In genomic region chr10:86225098-86225782, GRCh38 we compare ENCODE assay signal across 13 cellular contexts.
DNase-seq lines count a peak whose midpoint lies in the region; ATAC-seq, FAIRE-seq and TF ChIP-seq lines count a peak whose summit lies in the region.
"Had no signal": no experiment of that assay in that cellular context is flagged by ENCODE, and none has a peak within 500 bp of the region (broad histone marks: within the 10 kb centered on the region; RNA-seq: fewer than 3 reads in every experiment).

No MANE protein-coding gene starts in this region.

- no peaks in the 10 kb centered on the region for H3K9me3 Mint-ChIP-seq in activated naive CD8-positive, alpha-beta T cell treated with anti-CD3 and anti-CD28 coated beads, Interleukin-2, amount 50 U/mL, for 24 hours
- H3K9me3 Mint-ChIP-seq in activated naive CD8-positive, alpha-beta T cell treated with anti-CD3 and anti-CD28 coated beads for 36 hours = no peaks in the 10 kb centered on the region
- H3K9me3 Mint-ChIP-seq in T-helper 2 cell treated with Interferon-gamma antibody and Interleukin-4, amounts not matched to agents 5 μg/mL and 100 μg/mL, for 36 hours = no peaks in the 10 kb centered on the region
- H3K9me3 Mint-ChIP-seq: activated naive CD4-positive, alpha-beta T cell treated with anti-CD3 and anti-CD28 coated beads for 36 hours had no signal

- TF ChIP-seq POLR2A in thyroid gland (IDR thresholded peaks at IDR 0.05) = no peak

- DNase-seq in activated naive CD8-positive, alpha-beta T cell treated with anti-CD3 and anti-CD28 coated beads, Interleukin-2, amount 50 U/mL, for 24 hours = no peak
- no peak for DNase-seq in activated naive CD8-positive, alpha-beta T cell treated with anti-CD3 and anti-CD28 coated beads for 36 hours
- DNase-seq in RCC 7860 (ENCODE audit: low spot score) (peak; percentile 92), epithelial cell of prostate (ENCODE audit: low read depth, low spot score) (peak; percentile 43), thyroid gland (peak; percentile 15 to 38), omental fat pad (ENCODE audit: low spot score) (no peak)
- DNase-seq in T-helper 2 cell treated with Interferon-gamma antibody and Interleukin-4, amounts not matched to agents 5 μg/mL and 100 μg/mL, for 36 hours (ENCODE audit: low spot score) = no peak
- DNase-seq: 8988T; activated naive CD4-positive, alpha-beta T cell treated with anti-CD3 and anti-CD28 coated beads for 36 hours; NCI-H524 had no signal

- intact Hi-C loops in thyroid gland (cut with DNase I) = no loop called here

- peaks cover 3% of the 10 kb centered on the region for H3K27me3 Mint-ChIP-seq in activated naive CD8-positive, alpha-beta T cell treated with anti-CD3 and anti-CD28 coated beads, Interleukin-2, amount 50 U/mL, for 24 hours
- H3K27me3 Mint-ChIP-seq in activated naive CD8-positive, alpha-beta T cell treated with anti-CD3 and anti-CD28 coated beads for 36 hours = no peaks in the 10 kb centered on the region
- no peaks in the 10 kb centered on the region for H3K27me3 Mint-ChIP-seq in T-helper 2 cell treated with Interferon-gamma antibody and Interleukin-4, amounts not matched to agents 5 μg/mL and 100 μg/mL, for 36 hours (ENCODE audit: low read depth)

- no peaks in the 10 kb centered on the region for H3K36me3 Mint-ChIP-seq in activated naive CD8-positive, alpha-beta T cell treated with anti-CD3 and anti-CD28 coated beads, Interleukin-2, amount 50 U/mL, for 24 hours (ENCODE audit: low read depth)
- H3K36me3 Mint-ChIP-seq in activated naive CD8-positive, alpha-beta T cell treated with anti-CD3 and anti-CD28 coated beads for 36 hours = no peaks in the 10 kb centered on the region
- H3K36me3 Mint-ChIP-seq in T-helper 2 cell treated with Interferon-gamma antibody and Interleukin-4, amounts not matched to agents 5 μg/mL and 100 μg/mL, for 36 hours (ENCODE audit: low read depth) = no peaks in the 10 kb centered on the region

- H3K27ac Mint-ChIP-seq in activated naive CD8-positive, alpha-beta T cell treated with anti-CD3 and anti-CD28 coated beads, Interleukin-2, amount 50 U/mL, for 24 hours = no peak overlapping the region
- no peak overlapping the region for H3K27ac Mint-ChIP-seq in activated naive CD8-positive, alpha-beta T cell treated with anti-CD3 and anti-CD28 coated beads for 36 hours
- no peak overlapping the region for H3K27ac Mint-ChIP-seq in T-helper 2 cell treated with Interferon-gamma antibody and Interleukin-4, amounts not matched to agents 5 μg/mL and 100 μg/mL, for 36 hours
- H3K27ac Mint-ChIP-seq: activated naive CD4-positive, alpha-beta T cell treated with anti-CD3 and anti-CD28 coated beads for 36 hours had no signal

- H3K9me3 ChIP-seq in thyroid gland = no peaks in the 10 kb centered on the region

- 60 to 77% methylated on average over 10 of the region's 10 CpGs for WGBS in thyroid gland, 2 donors

- FAIRE-seq in RCC 7860 (lab: Jason Lieb, UNC) = peak; percentile 96
- FAIRE-seq: TTC549 had no signal

- no peaks in the 10 kb centered on the region for H3K4me1 Mint-ChIP-seq in activated naive CD8-positive, alpha-beta T cell treated with anti-CD3 and anti-CD28 coated beads, Interleukin-2, amount 50 U/mL, for 24 hours
- peaks cover 3% of the 10 kb centered on the region for H3K4me1 Mint-ChIP-seq in activated naive CD8-positive, alpha-beta T cell treated with anti-CD3 and anti-CD28 coated beads for 36 hours
- H3K4me1 Mint-ChIP-seq in T-helper 2 cell treated with Interferon-gamma antibody and Interleukin-4, amounts not matched to agents 5 μg/mL and 100 μg/mL, for 36 hours (ENCODE audit: low read depth) = no peaks in the 10 kb centered on the region

- TF ChIP-seq CTCF in thyroid gland (IDR thresholded peaks at IDR 0.05) (no peak), omental fat pad (IDR thresholded peaks at IDR 0.05) (no peak)

- peaks cover 32 to 73% of the 10 kb centered on the region in 2 donors for H3K4me1 ChIP-seq in thyroid gland

- H3K27ac ChIP-seq in epithelial cell of prostate (no peak overlapping the region), thyroid gland (peak overlapping the region; percentile 45 to 69 (median 53))

- ATAC-seq in activated naive CD8-positive, alpha-beta T cell treated with anti-CD3 and anti-CD28 coated beads, Interleukin-2, amount 50 U/mL, for 24 hours = peak; percentile 26
- ATAC-seq in HG03565 (IDR thresholded peaks at IDR 0.05; ENCODE audit: unreplicated experiment) = no peak
- no peak for ATAC-seq in omental fat pad (ENCODE audit: low FRiP score)

- H3K4me3 Mint-ChIP-seq in activated naive CD8-positive, alpha-beta T cell treated with anti-CD3 and anti-CD28 coated beads, Interleukin-2, amount 50 U/mL, for 24 hours = no peak overlapping the region
- no peak overlapping the region for H3K4me3 Mint-ChIP-seq in activated naive CD8-positive, alpha-beta T cell treated with anti-CD3 and anti-CD28 coated beads for 36 hours
- no peak overlapping the region for H3K4me3 Mint-ChIP-seq in T-helper 2 cell treated with Interferon-gamma antibody and Interleukin-4, amounts not matched to agents 5 μg/mL and 100 μg/mL, for 36 hours
- H3K4me3 Mint-ChIP-seq: activated naive CD4-positive, alpha-beta T cell treated with anti-CD3 and anti-CD28 coated beads for 36 hours had no signal

- H3K4me3 ChIP-seq in thyroid gland (replicated peaks in 1 of 3) = no peak overlapping the region
- H3K4me3 ChIP-seq: lung had no signal

- no peaks in the 10 kb centered on the region for H3K27me3 ChIP-seq in thyroid gland

- no peaks in the 10 kb centered on the region for H3K36me3 ChIP-seq in thyroid gland

Comparison
In these comparisons a context has a peak if more than half of its experiments do, and no peak if none do; other contexts are left out.
1. DNase-seq: peak in RCC 7860 (single experiment), epithelial cell of prostate (single experiment) and thyroid gland (2 of 2); none in activated naive CD8-positive, alpha-beta T cell treated with anti-CD3 and anti-CD28 coated beads, Interleukin-2, amount 50 U/mL, for 24 hours (single experiment), activated naive CD8-positive, alpha-beta T cell treated with anti-CD3 and anti-CD28 coated beads for 36 hours (single experiment), omental fat pad (single experiment) and T-helper 2 cell treated with Interferon-gamma antibody and Interleukin-4, amounts not matched to agents 5 μg/mL and 100 μg/mL, for 36 hours (single experiment).